In the genomic region with DNA sequence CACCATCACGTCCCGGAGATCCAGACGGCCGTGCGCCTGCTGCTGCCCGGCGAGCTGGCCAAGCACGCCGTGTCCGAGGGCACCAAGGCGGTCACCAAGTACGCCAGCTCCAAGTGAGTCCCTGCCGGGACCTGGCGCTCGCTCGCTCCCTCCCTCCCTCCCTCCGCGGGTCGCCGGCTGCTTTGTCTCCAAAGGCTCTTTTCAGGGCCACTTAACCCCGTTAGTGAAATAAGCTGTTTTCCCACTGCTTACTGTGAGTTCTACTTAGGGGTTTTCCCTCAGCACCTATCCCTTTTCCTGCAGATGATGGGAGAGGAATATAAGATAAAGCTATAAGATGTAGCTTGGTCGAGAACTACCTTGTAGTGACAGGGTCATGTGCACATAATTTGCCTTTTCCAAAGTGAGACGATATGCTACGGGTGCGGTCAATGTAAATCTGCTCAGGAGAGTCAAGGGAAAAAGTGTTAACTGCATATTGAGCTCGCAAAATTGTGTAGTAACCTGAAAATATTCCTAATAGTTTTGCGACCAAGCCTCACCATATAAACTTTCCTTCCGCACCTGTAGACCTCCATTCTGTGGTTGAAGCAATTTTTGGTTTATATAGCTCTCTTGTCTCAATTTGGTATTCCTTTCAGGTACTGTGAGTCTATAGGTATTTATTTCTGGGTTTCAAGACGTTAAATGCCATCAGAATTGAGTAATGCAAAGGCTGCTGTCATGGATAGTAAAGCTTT, we compare ENCODE assay signal across 7 cellular contexts. TPM values are rescaled to one million over a fixed set of nuclear protein-coding genes. Genes with fewer than 3 reads are reported as not detected.
DNase-seq lines count a peak whose midpoint lies in the region; ATAC-seq and TF ChIP-seq lines count a peak whose summit lies in the region.

No MANE protein-coding gene starts in this region.

- ATAC-seq in HG03280 (IDR thresholded peaks at IDR 0.05; ENCODE audit: unreplicated experiment) = no peak

- in situ Hi-C loops in GM13977 (cut with MboI; ENCODE audit: low pct_unique_long_range_greater_than_20kb, low sequenced_read_pairs, unreplicated experiment) = no loop called here

- peaks cover 42% of the 10 kb centered on the region for H4K20me1 ChIP-seq in hepatocyte (ENCODE audit: insufficient read depth, poor library complexity, severe bottlenecking)

- H3K36me3 ChIP-seq in HUES48 (ENCODE audit: control insufficient read depth, insufficient read depth, low read length) = 0 out of 2 replicates have a peak, but pooled peaks cover 5% of the 10 kb centered on the region
- H3K36me3 ChIP-seq in hepatocyte (replicated peaks; ENCODE audit: insufficient read depth, low read depth) = no peaks in the 10 kb centered on the region
- H3K36me3 ChIP-seq in skeletal muscle tissue (ENCODE audit: control insufficient read depth in 3 of 3, insufficient read depth in 3 of 3, low read length in 3 of 3) = peaks cover 0 to 2% (median 0%) of the 10 kb centered on the region in 3 donors

- peak overlapping the region; percentile 95 for H3K27ac ChIP-seq in HUES48 (ENCODE audit: low read depth, low read length)
- peak overlapping the region; percentile 88 for H3K27ac ChIP-seq in hepatocyte
- no peak overlapping the region for H3K27ac ChIP-seq in skeletal muscle tissue (ENCODE audit: low read depth, low read length)

- DNase-seq in activated T-cell treated with anti-CD3 and anti-CD28 coated beads, Interleukin-2, amount 50 U/mL, for 48 hours = peak; percentile 25 to 27
- peak; percentile 6 for DNase-seq in hepatocyte (ENCODE audit: low spot score)
- DNase-seq in DMS 273 treated with DMSO at 0.1 percent for 48 hours (lab: John Stamatoyannopoulos, UW) = no peak
- DNase-seq in GM13977 (ENCODE audit: low spot score) = no peak

- H3K4me1 ChIP-seq in HUES48 (ENCODE audit: control insufficient read depth, insufficient read depth, low read length) (peaks cover 41% of the 10 kb centered on the region), hepatocyte (ENCODE audit: insufficient read depth) (peaks cover 36% of the 10 kb centered on the region), skeletal muscle tissue (ENCODE audit: control insufficient read depth in 3 of 3, insufficient read depth in 3 of 3, low read length in 3 of 3) (peaks cover 5 to 12% (median 7%) of the 10 kb centered on the region in 3 donors)

- no peak for TF ChIP-seq CTCF in hepatocyte (IDR thresholded peaks at IDR 0.05; ENCODE audit: poor library complexity)
- TF ChIP-seq CTCF in GM13977 (IDR thresholded peaks at IDR 0.05; ENCODE audit: extremely low read depth, insufficient read depth, missing control alignments) = no peak

- peak overlapping the region; percentile 99 for H3K4me3 ChIP-seq in HUES48 (ENCODE audit: low read depth, low read length)
- peak overlapping the region; percentile 91 for H3K4me3 ChIP-seq in hepatocyte
- H3K4me3 ChIP-seq in skeletal muscle tissue (ENCODE audit: low read length in 3 of 3) = peak overlapping the region; percentile 52 to 68 (median 64)

- H3K9ac ChIP-seq in HUES48 (ENCODE audit: low read depth, low read length) (peak overlapping the region; percentile 100), skeletal muscle tissue (ENCODE audit: low read depth in 1 of 3, low read length in 3 of 3) (peak overlapping the region; percentile 24 to 57 (median 52))

- WGBS in hepatocyte (ENCODE audit: low lambda C conversion rate, missing lambda C conversion rate) = 2% methylated on average over 11 of the region's 29 CpGs

- peaks cover 52% of the 10 kb centered on the region for H3K79me2 ChIP-seq in hepatocyte

- H3K9me3 ChIP-seq in HUES48 (ENCODE audit: control insufficient read depth, insufficient read depth, low read length) (no peaks in the 10 kb centered on the region), hepatocyte (ENCODE audit: low read depth) (no peaks in the 10 kb centered on the region), skeletal muscle tissue (ENCODE audit: control insufficient read depth in 3 of 3, low read length in 3 of 3) (no peaks in the 10 kb centered on the region)

- no peak overlapping the region for H2AFZ ChIP-seq in hepatocyte

- no peaks in the 10 kb centered on the region for H3K27me3 ChIP-seq in HUES48 (ENCODE audit: control insufficient read depth, insufficient read depth, low read length)
- no peaks in the 10 kb centered on the region for H3K27me3 ChIP-seq in hepatocyte
- H3K27me3 ChIP-seq in skeletal muscle tissue (ENCODE audit: control insufficient read depth in 3 of 3, insufficient read depth in 3 of 3, low read length in 3 of 3) = no peaks in the 10 kb centered on the region

- H3K9me2 ChIP-seq in hepatocyte (replicated peaks; ENCODE audit: insufficient read depth) = no peaks in the 10 kb centered on the region

- H3K4me2 ChIP-seq in hepatocyte = peak overlapping the region; percentile 85

RNA-seq across cellular contexts. Expression of a gene that starts 55.9 kb away (rescaled TPM):
- total RNA-seq in hepatocyte (8.5 and 16.1 TPM in 2 replicates), skeletal muscle tissue (6.3 TPM)
- 19.0 and 20.6 TPM in 2 replicates for polyA plus RNA-seq in hepatocyte

Comparison
In these comparisons a context has a peak if more than half of its experiments do, and no peak if none do; other contexts are left out.
1. DNase-seq: peak in activated T-cell treated with anti-CD3 and anti-CD28 coated beads, Interleukin-2, amount 50 U/mL, for 48 hours (2 of 2) and hepatocyte (single experiment); none in DMS 273 treated with DMSO at 0.1 percent for 48 hours (single experiment) and GM13977 (single experiment).
2. Peak in every context shown above with its lines, with median percentiles within 50 percentile points of each other: H3K4me3 ChIP-seq.